Comparison of ENCODE assay signal across 1 cellular context in genomic region chr6:170366248-170366960, GRCh38.
TF ChIP-seq lines count a peak whose summit lies in the region.

No MANE protein-coding gene starts in this region.

TF ChIP-seq in HepG2, 621 proteins besides CTCF, POLR2A, EP300 and RAD21 (continued from another document and continues in another):
- TF ChIP-seq, protein P1, sequence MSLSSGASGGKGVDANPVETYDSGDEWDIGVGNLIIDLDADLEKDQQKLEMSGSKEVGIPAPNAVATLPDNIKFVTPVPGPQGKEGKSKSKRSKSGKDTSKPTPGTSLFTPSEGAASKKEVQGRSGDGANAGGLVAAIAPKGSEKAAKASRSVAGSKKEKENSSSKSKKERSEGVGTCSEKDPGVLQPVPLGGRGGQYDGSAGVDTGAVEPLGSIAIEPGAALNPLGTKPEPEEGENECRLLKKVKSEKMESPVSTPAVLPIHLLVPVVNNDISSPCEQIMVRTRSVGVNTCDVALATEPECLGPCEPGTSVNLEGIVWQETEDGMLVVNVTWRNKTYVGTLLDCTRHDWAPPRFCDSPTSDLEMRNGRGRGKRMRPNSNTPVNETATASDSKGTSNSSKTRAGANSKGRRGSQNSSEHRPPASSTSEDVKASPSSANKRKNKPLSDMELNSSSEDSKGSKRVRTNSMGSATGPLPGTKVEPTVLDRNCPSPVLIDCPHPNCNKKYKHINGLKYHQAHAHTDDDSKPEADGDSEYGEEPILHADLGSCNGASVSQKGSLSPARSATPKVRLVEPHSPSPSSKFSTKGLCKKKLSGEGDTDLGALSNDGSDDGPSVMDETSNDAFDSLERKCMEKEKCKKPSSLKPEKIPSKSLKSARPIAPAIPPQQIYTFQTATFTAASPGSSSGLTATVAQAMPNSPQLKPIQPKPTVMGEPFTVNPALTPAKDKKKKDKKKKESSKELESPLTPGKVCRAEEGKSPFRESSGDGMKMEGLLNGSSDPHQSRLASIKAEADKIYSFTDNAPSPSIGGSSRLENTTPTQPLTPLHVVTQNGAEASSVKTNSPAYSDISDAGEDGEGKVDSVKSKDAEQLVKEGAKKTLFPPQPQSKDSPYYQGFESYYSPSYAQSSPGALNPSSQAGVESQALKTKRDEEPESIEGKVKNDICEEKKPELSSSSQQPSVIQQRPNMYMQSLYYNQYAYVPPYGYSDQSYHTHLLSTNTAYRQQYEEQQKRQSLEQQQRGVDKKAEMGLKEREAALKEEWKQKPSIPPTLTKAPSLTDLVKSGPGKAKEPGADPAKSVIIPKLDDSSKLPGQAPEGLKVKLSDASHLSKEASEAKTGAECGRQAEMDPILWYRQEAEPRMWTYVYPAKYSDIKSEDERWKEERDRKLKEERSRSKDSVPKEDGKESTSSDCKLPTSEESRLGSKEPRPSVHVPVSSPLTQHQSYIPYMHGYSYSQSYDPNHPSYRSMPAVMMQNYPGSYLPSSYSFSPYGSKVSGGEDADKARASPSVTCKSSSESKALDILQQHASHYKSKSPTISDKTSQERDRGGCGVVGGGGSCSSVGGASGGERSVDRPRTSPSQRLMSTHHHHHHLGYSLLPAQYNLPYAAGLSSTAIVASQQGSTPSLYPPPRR (CRISPR knock-in tag; IDR thresholded peaks at IDR 0.05; ENCODE audit: borderline replicate concordance), result peak; percentile 91
- TF ChIP-seq ZNF136 (CRISPR knock-in tag; IDR thresholded peaks at IDR 0.05; ENCODE audit: low read depth) (no peak), ZNF282 (IDR thresholded peaks at IDR 0.05; ENCODE audit: partially characterized antibody) (no peak), ZNF672 (CRISPR knock-in tag; IDR thresholded peaks at IDR 0.05) (no peak), MEF2D (CRISPR knock-in tag; IDR thresholded peaks at IDR 0.05) (no peak), ARHGAP35 (CRISPR knock-in tag; IDR thresholded peaks at IDR 0.05; ENCODE audit: borderline replicate concordance) (no peak), FOSL1 (CRISPR knock-in tag; IDR thresholded peaks at IDR 0.05; ENCODE audit: borderline replicate concordance) (no peak), BCLAF1 (IDR thresholded peaks at IDR 0.05) (no peak), SIN3A (IDR thresholded peaks at IDR 0.05; ENCODE audit: borderline replicate concordance, low read depth, low read length) (no peak), ZNF550 (CRISPR knock-in tag; IDR thresholded peaks at IDR 0.05; ENCODE audit: borderline replicate concordance) (no peak), REST (IDR thresholded peaks at IDR 0.05; ENCODE audit: borderline replicate concordance in 1 of 2, low read depth in 1 of 2, low read length in 2 of 2) (no peak), IRF2 (CRISPR knock-in tag; IDR thresholded peaks at IDR 0.05) (0 out of 2 replicates have a peak, but pooled peaks have one; percentile 23), ZNF547 (CRISPR knock-in tag; IDR thresholded peaks at IDR 0.05) (no peak), RFXAP (CRISPR knock-in tag; IDR thresholded peaks at IDR 0.05; ENCODE audit: borderline replicate concordance) (0 out of 2 replicates have a peak, but pooled peaks have one; percentile 23), POLR2AphosphoS5 (IDR thresholded peaks at IDR 0.05; ENCODE audit: low read depth, low read length) (no peak), HES4 (CRISPR knock-in tag; IDR thresholded peaks at IDR 0.05; ENCODE audit: borderline replicate concordance) (no peak), KDM1A (CRISPR knock-in tag; IDR thresholded peaks at IDR 0.05) (no peak), FOXP1 (IDR thresholded peaks at IDR 0.05) (no peak), FOXP1 (CRISPR knock-in tag; IDR thresholded peaks at IDR 0.05) (peak; percentile 60), ELF4 (CRISPR knock-in tag; IDR thresholded peaks at IDR 0.05; ENCODE audit: borderline replicate concordance) (no peak), ZNF354B (CRISPR knock-in tag; IDR thresholded peaks at IDR 0.05) (no peak), ZNF276 (CRISPR knock-in tag; IDR thresholded peaks at IDR 0.05; ENCODE audit: low read depth) (no peak), SMC3 (IDR thresholded peaks at IDR 0.05; ENCODE audit: low read length) (no peak), ZFP62 (CRISPR knock-in tag; IDR thresholded peaks at IDR 0.05) (no peak), PCBP1 (IDR thresholded peaks at IDR 0.05; ENCODE audit: borderline replicate concordance, low read depth, low read length) (no peak), ZSCAN12 (CRISPR knock-in tag; IDR thresholded peaks at IDR 0.05) (no peak), RCOR2 (CRISPR knock-in tag; IDR thresholded peaks at IDR 0.05) (no peak), HMGA1 (CRISPR knock-in tag; conservative IDR thresholded peaks at IDR 0.05) (no peak), ATF5 (CRISPR knock-in tag; IDR thresholded peaks at IDR 0.05; ENCODE audit: low read depth) (no peak), ZNF558 (CRISPR knock-in tag; IDR thresholded peaks at IDR 0.05; ENCODE audit: borderline replicate concordance) (no peak), ZNF143 (CRISPR knock-in tag; IDR thresholded peaks at IDR 0.05) (no peak), KLF9 (CRISPR knock-in tag; IDR thresholded peaks at IDR 0.05; ENCODE audit: low read depth) (no peak), ZNF317 (CRISPR knock-in tag; IDR thresholded peaks at IDR 0.05) (no peak), ZNF615 (CRISPR knock-in tag; IDR thresholded peaks at IDR 0.05; ENCODE audit: borderline replicate concordance) (no peak), ZNF33B (CRISPR knock-in tag; IDR thresholded peaks at IDR 0.05) (no peak), ZNF570 (CRISPR knock-in tag; IDR thresholded peaks at IDR 0.05; ENCODE audit: borderline replicate concordance) (no peak), ZFP82 (CRISPR knock-in tag; IDR thresholded peaks at IDR 0.05; ENCODE audit: borderline replicate concordance) (no peak), ZNF75D (CRISPR knock-in tag; IDR thresholded peaks at IDR 0.05; ENCODE audit: borderline replicate concordance) (no peak), ZNF333 (CRISPR knock-in tag; IDR thresholded peaks at IDR 0.05; ENCODE audit: borderline replicate concordance) (no peak), ZBTB1 (CRISPR knock-in tag; IDR thresholded peaks at IDR 0.05; ENCODE audit: borderline replicate concordance) (no peak), ZNF567 (CRISPR knock-in tag; IDR thresholded peaks at IDR 0.05; ENCODE audit: borderline replicate concordance) (no peak), TAF1 (CRISPR knock-in tag; IDR thresholded peaks at IDR 0.05) (no peak), ZNF556 (CRISPR knock-in tag; IDR thresholded peaks at IDR 0.05; ENCODE audit: borderline replicate concordance) (no peak; the same call in 1 of the 2 replicates)
- TF ChIP-seq, protein P2, sequence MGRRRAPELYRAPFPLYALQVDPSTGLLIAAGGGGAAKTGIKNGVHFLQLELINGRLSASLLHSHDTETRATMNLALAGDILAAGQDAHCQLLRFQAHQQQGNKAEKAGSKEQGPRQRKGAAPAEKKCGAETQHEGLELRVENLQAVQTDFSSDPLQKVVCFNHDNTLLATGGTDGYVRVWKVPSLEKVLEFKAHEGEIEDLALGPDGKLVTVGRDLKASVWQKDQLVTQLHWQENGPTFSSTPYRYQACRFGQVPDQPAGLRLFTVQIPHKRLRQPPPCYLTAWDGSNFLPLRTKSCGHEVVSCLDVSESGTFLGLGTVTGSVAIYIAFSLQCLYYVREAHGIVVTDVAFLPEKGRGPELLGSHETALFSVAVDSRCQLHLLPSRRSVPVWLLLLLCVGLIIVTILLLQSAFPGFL (CRISPR knock-in tag; IDR thresholded peaks at IDR 0.05), result no peak
- TF ChIP-seq, protein P3, sequence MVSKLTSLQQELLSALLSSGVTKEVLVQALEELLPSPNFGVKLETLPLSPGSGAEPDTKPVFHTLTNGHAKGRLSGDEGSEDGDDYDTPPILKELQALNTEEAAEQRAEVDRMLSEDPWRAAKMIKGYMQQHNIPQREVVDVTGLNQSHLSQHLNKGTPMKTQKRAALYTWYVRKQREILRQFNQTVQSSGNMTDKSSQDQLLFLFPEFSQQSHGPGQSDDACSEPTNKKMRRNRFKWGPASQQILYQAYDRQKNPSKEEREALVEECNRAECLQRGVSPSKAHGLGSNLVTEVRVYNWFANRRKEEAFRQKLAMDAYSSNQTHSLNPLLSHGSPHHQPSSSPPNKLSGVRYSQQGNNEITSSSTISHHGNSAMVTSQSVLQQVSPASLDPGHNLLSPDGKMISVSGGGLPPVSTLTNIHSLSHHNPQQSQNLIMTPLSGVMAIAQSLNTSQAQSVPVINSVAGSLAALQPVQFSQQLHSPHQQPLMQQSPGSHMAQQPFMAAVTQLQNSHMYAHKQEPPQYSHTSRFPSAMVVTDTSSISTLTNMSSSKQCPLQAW (CRISPR knock-in tag; IDR thresholded peaks at IDR 0.05), result peak; percentile 17; the same call in 1 of the 2 replicates
- TF ChIP-seq, protein P4, sequence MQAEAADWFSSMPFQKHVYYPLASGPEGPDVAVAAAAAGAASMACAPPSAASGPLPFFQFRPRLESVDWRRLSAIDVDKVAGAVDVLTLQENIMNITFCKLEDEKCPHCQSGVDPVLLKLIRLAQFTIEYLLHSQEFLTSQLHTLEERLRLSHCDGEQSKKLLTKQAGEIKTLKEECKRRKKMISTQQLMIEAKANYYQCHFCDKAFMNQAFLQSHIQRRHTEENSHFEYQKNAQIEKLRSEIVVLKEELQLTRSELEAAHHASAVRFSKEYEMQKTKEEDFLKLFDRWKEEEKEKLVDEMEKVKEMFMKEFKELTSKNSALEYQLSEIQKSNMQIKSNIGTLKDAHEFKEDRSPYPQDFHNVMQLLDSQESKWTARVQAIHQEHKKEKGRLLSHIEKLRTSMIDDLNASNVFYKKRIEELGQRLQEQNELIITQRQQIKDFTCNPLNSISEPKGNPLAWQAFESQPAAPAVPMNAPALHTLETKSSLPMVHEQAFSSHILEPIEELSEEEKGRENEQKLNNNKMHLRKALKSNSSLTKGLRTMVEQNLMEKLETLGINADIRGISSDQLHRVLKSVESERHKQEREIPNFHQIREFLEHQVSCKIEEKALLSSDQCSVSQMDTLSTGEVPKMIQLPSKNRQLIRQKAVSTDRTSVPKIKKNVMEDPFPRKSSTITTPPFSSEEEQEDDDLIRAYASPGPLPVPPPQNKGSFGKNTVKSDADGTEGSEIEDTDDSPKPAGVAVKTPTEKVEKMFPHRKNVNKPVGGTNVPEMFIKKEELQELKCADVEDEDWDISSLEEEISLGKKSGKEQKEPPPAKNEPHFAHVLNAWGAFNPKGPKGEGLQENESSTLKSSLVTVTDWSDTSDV (CRISPR knock-in tag; IDR thresholded peaks at IDR 0.05), result no peak
